Comparison of ENCODE assay signal across 15 cellular contexts in genomic region chr9:127559247-127559680, GRCh38. TPM values are rescaled to one million over a fixed set of nuclear protein-coding genes. Genes with fewer than 3 reads are reported as not detected.
DNase-seq lines count a peak whose midpoint lies in the region; ATAC-seq, FAIRE-seq and TF ChIP-seq lines count a peak whose summit lies in the region.
"Had no signal": no experiment of that assay in that cellular context is flagged by ENCODE, and none has a peak within 500 bp of the region (broad histone marks: within the 10 kb centered on the region; RNA-seq: fewer than 3 reads in every experiment).

No MANE protein-coding gene starts in this region.

- H3K4me3 Mint-ChIP-seq in endothelial cell (ENCODE audit: unreplicated experiment) (peak overlapping the region; percentile 63), osteocyte (ENCODE audit: unreplicated experiment) (no peak overlapping the region)

- H3K36me3 Mint-ChIP-seq in endothelial cell (ENCODE audit: low read depth, unreplicated experiment) (peaks cover 24% of the 10 kb centered on the region), osteocyte (ENCODE audit: unreplicated experiment) (peaks cover 19% of the 10 kb centered on the region)

- no peaks in the 10 kb centered on the region for H3K9me3 ChIP-seq in BLaER1
- H3K9me3 ChIP-seq: MG63 had no signal

- no peak overlapping the region for H3K4me3 ChIP-seq in BLaER1
- H3K4me3 ChIP-seq in HFF-Myc (replicated peaks; ENCODE audit: low read depth, low read length): peak overlapping the region; percentile 16; the same call in 1 of the 2 replicates
- H3K4me3 ChIP-seq: MG63 had no signal

- 0 out of 2 replicates have a peak overlapping the region, but pooled peaks have one; percentile 89 for H3K4me2 ChIP-seq in BLaER1

- H3K4me1 Mint-ChIP-seq in endothelial cell (ENCODE audit: unreplicated experiment) (peaks cover 77% of the 10 kb centered on the region), osteocyte (ENCODE audit: unreplicated experiment) (peaks cover 96% of the 10 kb centered on the region)

- H3K27me3 Mint-ChIP-seq in endothelial cell (ENCODE audit: unreplicated experiment) (peaks cover 10% of the 10 kb centered on the region), osteocyte (ENCODE audit: unreplicated experiment) (no peaks in the 10 kb centered on the region)

- H3K9me3 Mint-ChIP-seq in endothelial cell (ENCODE audit: unreplicated experiment) (no peaks in the 10 kb centered on the region), osteocyte (ENCODE audit: unreplicated experiment) (no peaks in the 10 kb centered on the region)

- no peak for FAIRE-seq in RCC 7860 (lab: Jason Lieb, UNC)
- FAIRE-seq: colon, frontal cortex had no signal

- DNase-seq in HFF-Myc (ENCODE audit: extremely low read depth, low read depth) (no peak), endothelial cell (ENCODE audit: low spot score) (no peak), osteocyte (ENCODE audit: extremely low spot score, unreplicated experiment) (no peak), RCC 7860 (ENCODE audit: low spot score) (no peak)
- no peak for DNase-seq in activated effector memory CD4-positive, alpha-beta T cell treated with anti-CD3 and anti-CD28 coated beads, Interleukin-2, amount 50 U/mL, for 16 hours
- DNase-seq in effector CD8-positive, alpha-beta T cell (lab: John Stamatoyannopoulos, UW): no peak
- DNase-seq: activated CD4-positive, alpha-beta T cell treated with anti-CD3 and anti-CD28 coated beads, Interleukin-2, amount 50 U/mL, for 4 hours; activated naive CD4-positive, alpha-beta T cell treated with Interleukin-2 at 50 U/mL for 16 hours; MG63; NCI-H2171 treated with DMSO at 0.1 percent for 48 hours; stimulated activated CD4-positive, alpha-beta T cell treated with anti-CD3 and anti-CD28 coated beads, Interleukin-1b, Interleukin-23, amount 100 ng/mL, for 48 hours had no signal

- TF ChIP-seq CTCF in HFF-Myc (IDR thresholded peaks at IDR 0.05; ENCODE audit: low read depth, low read length, missing control alignments) (no peak), endothelial cell (IDR thresholded peaks at IDR 0.05; ENCODE audit: unreplicated experiment) (no peak), osteocyte (IDR thresholded peaks at IDR 0.05) (no peak)

- peaks cover 66% of the 10 kb centered on the region for H4K20me1 ChIP-seq in BLaER1

- no peaks in the 10 kb centered on the region for H3K27me3 ChIP-seq in BLaER1
- H3K27me3 ChIP-seq: MG63 had no signal

- H3K27ac Mint-ChIP-seq in endothelial cell (ENCODE audit: unreplicated experiment) (no peak overlapping the region), osteocyte (ENCODE audit: unreplicated experiment) (peak overlapping the region; percentile 92)

- H3K36me3 ChIP-seq in BLaER1: 0 out of 2 replicates have a peak, but pooled peaks cover 9% of the 10 kb centered on the region

- H3K27ac ChIP-seq in BLaER1: no peak overlapping the region

- ATAC-seq in GM18511 (IDR thresholded peaks at IDR 0.05; ENCODE audit: unreplicated experiment): no peak

- no peak overlapping the region for H3K9ac ChIP-seq in BLaER1

- H3K4me1 ChIP-seq in BLaER1: peaks cover 82% of the 10 kb centered on the region

RNA-seq across cellular contexts. Expression of gene STXBP1, which starts 52.8 kb away (rescaled TPM):
- total RNA-seq in endothelial cell (ENCODE audit: unreplicated experiment) (113 TPM), osteocyte (44.9 and 46.5 TPM in 2 replicates)
